9 cellular contexts compared by ENCODE assay signal in the genomic region with DNA sequence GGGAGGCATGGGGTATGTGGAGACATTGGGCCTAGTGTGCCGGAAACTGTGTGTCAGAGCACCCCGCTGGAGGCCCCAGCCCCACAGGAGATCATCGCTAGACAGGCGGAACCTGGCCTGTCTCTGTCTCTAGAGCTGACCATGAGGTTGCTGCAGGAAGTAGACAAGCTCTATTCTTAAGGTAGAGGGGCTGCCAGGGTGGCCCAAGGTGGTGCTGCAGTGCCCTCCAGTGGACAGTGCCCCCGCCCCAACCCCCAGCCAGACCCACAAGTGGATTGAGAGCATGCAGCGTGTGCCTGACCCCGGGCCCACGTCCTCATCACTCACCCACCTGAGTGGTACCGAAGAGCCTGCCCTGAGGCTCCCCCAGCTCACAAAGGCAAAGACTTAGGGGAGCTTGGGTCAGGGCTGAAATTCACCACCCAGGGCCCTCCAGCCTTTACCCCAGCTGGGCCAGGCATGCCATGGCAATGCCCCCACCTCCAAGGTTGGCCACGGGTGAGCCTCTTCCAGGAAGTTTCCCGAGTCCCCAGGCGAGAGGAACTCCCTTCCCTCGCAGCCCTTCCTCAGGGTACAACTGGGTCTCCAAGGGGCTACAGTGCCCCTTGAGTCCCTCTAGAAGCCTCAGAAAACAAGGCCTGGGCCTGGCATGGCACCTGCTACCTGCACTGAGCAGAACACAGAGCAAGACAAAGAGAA.
A peak's percentile ranks its signal among the peaks of the same experiment; 100 is the strongest.
DNase-seq lines count a peak whose midpoint lies in the region; ATAC-seq and TF ChIP-seq lines count a peak whose summit lies in the region.
"Had no signal": no experiment of that assay in that cellular context is flagged by ENCODE, and none has a peak within 500 bp of the region (broad histone marks: within the 10 kb centered on the region; RNA-seq: fewer than 3 reads in every experiment).

No MANE protein-coding gene starts in this region.

- WGBS in GM23248 (ENCODE audit: low coverage in 1 of 2, low lambda C conversion rate in 2 of 2, missing lambda C conversion rate in 2 of 2), 2 experiments = 77 to 78% methylated on average over 13 of the region's 13 CpGs

- CTCF ChIA-PET in AG04450 (lab: Charles Lee) = interaction anchor here (0.6 to 2.1 kb wide), 3 partner anchors 9 to 997 kb away, joined by 4 to 8 read pairs (median 8); no protein-coding TSS in a partner anchor

- no peak for ATAC-seq in HG02759 (IDR thresholded peaks at IDR 0.05; ENCODE audit: unreplicated experiment)

- no peak overlapping the region for H3K4me2 ChIP-seq in GM23248 (ENCODE audit: unreplicated experiment)

- no peaks in the 10 kb centered on the region for H3K27me3 ChIP-seq in AG04450 (ENCODE audit: control insufficient read depth, insufficient read depth, low read length)
- no peaks in the 10 kb centered on the region for H3K27me3 ChIP-seq in GM23248 (replicated peaks; ENCODE audit: insufficient read depth)
- no peaks in the 10 kb centered on the region for H3K27me3 ChIP-seq in uterus

- POLR2A ChIA-PET in AG04450 (lab: Yijun Ruan, JAX) = no interaction called here

- H3K36me3 ChIP-seq in GM23248 (ENCODE audit: low read depth) (no peaks in the 10 kb centered on the region), uterus (no peaks in the 10 kb centered on the region)
- H3K36me3 ChIP-seq: sigmoid colon had no signal

- no peak overlapping the region for H2AFZ ChIP-seq in GM23248

- H4K20me1 ChIP-seq in GM23248 (ENCODE audit: insufficient read depth) = no peaks in the 10 kb centered on the region

- no peaks in the 10 kb centered on the region for H3F3A ChIP-seq in GM23248 (ENCODE audit: insufficient read depth)

- TF ChIP-seq POLR2A in uterus (IDR thresholded peaks at IDR 0.05) = no peak

- H3K9me2 ChIP-seq in GM23248 (ENCODE audit: insufficient read depth) = no peaks in the 10 kb centered on the region

- H3K4me3 ChIP-seq in AG04450 (ENCODE audit: low read depth, low read length) (no peak overlapping the region), GM23248 (no peak overlapping the region), uterus (no peak overlapping the region)
- H3K4me3 ChIP-seq: sigmoid colon had no signal

- H3K9me3 ChIP-seq in AG04450 (ENCODE audit: control insufficient read depth, insufficient read depth, low read length) (no peaks in the 10 kb centered on the region; the same call in 1 of the 2 replicates), GM23248 (ENCODE audit: low read depth) (no peaks in the 10 kb centered on the region), uterus (no peaks in the 10 kb centered on the region)
- H3K9me3 ChIP-seq: sigmoid colon had no signal

- H3K4me1 ChIP-seq in GM23248 (ENCODE audit: insufficient read depth) (0 out of 2 replicates have a peak, but pooled peaks cover 6% of the 10 kb centered on the region), uterus (no peaks in the 10 kb centered on the region)

- TF ChIP-seq CTCF in AG04450 (IDR thresholded peaks at IDR 0.05; ENCODE audit: low read depth, low read length) (peak; percentile 51), uterus (IDR thresholded peaks at IDR 0.05) (no peak)

- H3K9ac ChIP-seq in GM23248 = no peak overlapping the region

- in situ Hi-C loops in GM23248 (cut with MboI) = no loop called here

- no peak overlapping the region for H3K27ac ChIP-seq in AG04450 (ENCODE audit: low read depth, low read length)
- H3K27ac ChIP-seq in GM23248 = no peak overlapping the region
- no peak overlapping the region for H3K27ac ChIP-seq in uterus
- H3K27ac ChIP-seq: sigmoid colon had no signal

- DNase-seq in AG04450 (ENCODE audit: low read depth, low spot score) (no peak), GM23248 (peak; percentile 28), SK-N-DZ (ENCODE audit: low spot score) (peak; percentile 1), hepatic stellate cell (ENCODE audit: low spot score) (peak; percentile 39), occipital lobe (lab: John Stamatoyannopoulos, UW) (no peak), uterus (no peak)
- no peak for DNase-seq in activated CD8-positive, alpha-beta memory T cell treated with anti-CD3 and anti-CD28 coated beads, Interleukin-2, amount 50 U/mL, for 4 hours
- DNase-seq: sigmoid colon had no signal

- no peaks in the 10 kb centered on the region for H3K79me2 ChIP-seq in GM23248 (ENCODE audit: insufficient read depth)

- intact Hi-C loops in uterus (cut with DNase I; ENCODE audit: low total_unique reads) = no loop called here

Comparison
In these comparisons a context has a peak if more than half of its experiments do, and no peak if none do; other contexts are left out.
1. DNase-seq: peak in GM23248 (single experiment), SK-N-DZ (single experiment) and hepatic stellate cell (single experiment); none in AG04450 (single experiment), occipital lobe (single experiment), uterus (0 of 2) and activated CD8-positive, alpha-beta memory T cell treated with anti-CD3 and anti-CD28 coated beads, Interleukin-2, amount 50 U/mL, for 4 hours (single experiment).